In the genomic region with DNA sequence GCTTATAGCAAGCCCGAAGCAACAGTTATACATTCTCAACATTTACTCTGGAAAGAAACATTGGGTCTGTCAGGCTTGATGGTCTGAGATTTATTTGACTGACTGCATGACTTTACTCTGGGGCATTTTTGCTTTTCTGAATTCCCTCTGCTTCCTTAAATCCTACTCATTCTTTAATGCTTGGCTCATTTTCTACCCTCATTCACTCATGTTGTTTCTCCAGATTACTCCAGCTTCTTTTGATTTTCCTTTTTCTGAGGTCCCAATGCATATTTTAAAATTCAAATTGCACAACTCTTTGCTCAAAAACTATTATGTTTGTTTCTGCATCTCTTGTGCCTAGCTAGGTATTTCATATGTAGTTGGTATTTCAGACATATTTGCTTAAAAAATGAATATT, we compare ENCODE assay signal across 29 cellular contexts.
"Had no signal": no experiment of that assay in that cellular context is flagged by ENCODE, and none has a peak within 500 bp of the region (broad histone marks: within the 10 kb centered on the region; RNA-seq: fewer than 3 reads in every experiment).

No MANE protein-coding gene starts in this region.

- H3K27ac ChIP-seq: colonic mucosa, coronary artery, dorsolateral prefrontal cortex, epithelial cell of prostate, esophagus muscularis mucosa, esophagus squamous epithelium, foreskin keratinocyte, gastrocnemius medialis, gastroesophageal sphincter, heart left ventricle, heart right ventricle had no signal

- H3K27me3 Mint-ChIP-seq: dendritic cell treated with granulocyte-macrophage colony-stimulating factor and Interleukin-4, amounts not matched to agents 40 ng/mL and 50 ng/mL, for 4 days; effector memory CD8-positive, alpha-beta T cell had no signal

- H3K4me3 Mint-ChIP-seq: dendritic cell treated with granulocyte-macrophage colony-stimulating factor and Interleukin-4, amounts not matched to agents 40 ng/mL and 50 ng/mL, for 4 days; effector memory CD8-positive, alpha-beta T cell; endodermal cell had no signal

- FAIRE-seq: colon, endometrium, endothelial cell of umbilical vein, frontal cortex had no signal

- H3K4me1 Mint-ChIP-seq: endodermal cell had no signal

- H3K9me3 ChIP-seq: colonic mucosa, esophagus muscularis mucosa, esophagus squamous epithelium, gastrocnemius medialis, gastroesophageal sphincter, heart left ventricle, heart right ventricle had no signal

- H3K4me1 ChIP-seq: colonic mucosa, esophagus muscularis mucosa, esophagus squamous epithelium, foreskin keratinocyte, gastrocnemius medialis, gastroesophageal sphincter, heart left ventricle, heart right ventricle had no signal

- ATAC-seq: effector memory CD8-positive, alpha-beta T cell; esophagus mucosa; foreskin keratinocyte; gastrocnemius medialis; gastroesophageal sphincter; heart left ventricle; heart right ventricle had no signal

- H3K36me3 ChIP-seq: colonic mucosa, esophagus muscularis mucosa, esophagus squamous epithelium, gastrocnemius medialis, gastroesophageal sphincter, heart left ventricle, heart right ventricle had no signal

- H3K27ac Mint-ChIP-seq: dendritic cell treated with granulocyte-macrophage colony-stimulating factor and Interleukin-4, amounts not matched to agents 40 ng/mL and 50 ng/mL, for 4 days; effector memory CD8-positive, alpha-beta T cell; endodermal cell had no signal

- H3K4me3 ChIP-seq: colonic mucosa, coronary artery, dorsolateral prefrontal cortex, esophagus muscularis mucosa, esophagus squamous epithelium, gastrocnemius medialis, gastroesophageal sphincter, heart left ventricle, heart right ventricle had no signal

- H3K27me3 ChIP-seq: colonic mucosa, dorsolateral prefrontal cortex, esophagus muscularis mucosa, esophagus squamous epithelium, foreskin keratinocyte, gastrocnemius medialis, gastroesophageal sphincter, heart left ventricle, heart right ventricle had no signal

- DNase-seq: colonic mucosa; cortex of kidney; dermis blood vessel endothelial cell; dorsolateral prefrontal cortex; effector CD4-positive, alpha-beta T cell; effector CD8-positive, alpha-beta T cell; effector memory CD4-positive, alpha-beta T cell; effector memory CD8-positive, alpha-beta T cell; endodermal cell; erythroblast; esophagus squamous epithelium; foreskin fibroblast; foreskin keratinocyte; foreskin melanocyte; gastrocnemius medialis; glutamatergic neuron; head of caudate nucleus; heart left ventricle; heart right ventricle had no signal

- H3K9me3 Mint-ChIP-seq: endodermal cell had no signal
